Comparison of ENCODE assay signal across 8 cellular contexts in the genomic region with DNA sequence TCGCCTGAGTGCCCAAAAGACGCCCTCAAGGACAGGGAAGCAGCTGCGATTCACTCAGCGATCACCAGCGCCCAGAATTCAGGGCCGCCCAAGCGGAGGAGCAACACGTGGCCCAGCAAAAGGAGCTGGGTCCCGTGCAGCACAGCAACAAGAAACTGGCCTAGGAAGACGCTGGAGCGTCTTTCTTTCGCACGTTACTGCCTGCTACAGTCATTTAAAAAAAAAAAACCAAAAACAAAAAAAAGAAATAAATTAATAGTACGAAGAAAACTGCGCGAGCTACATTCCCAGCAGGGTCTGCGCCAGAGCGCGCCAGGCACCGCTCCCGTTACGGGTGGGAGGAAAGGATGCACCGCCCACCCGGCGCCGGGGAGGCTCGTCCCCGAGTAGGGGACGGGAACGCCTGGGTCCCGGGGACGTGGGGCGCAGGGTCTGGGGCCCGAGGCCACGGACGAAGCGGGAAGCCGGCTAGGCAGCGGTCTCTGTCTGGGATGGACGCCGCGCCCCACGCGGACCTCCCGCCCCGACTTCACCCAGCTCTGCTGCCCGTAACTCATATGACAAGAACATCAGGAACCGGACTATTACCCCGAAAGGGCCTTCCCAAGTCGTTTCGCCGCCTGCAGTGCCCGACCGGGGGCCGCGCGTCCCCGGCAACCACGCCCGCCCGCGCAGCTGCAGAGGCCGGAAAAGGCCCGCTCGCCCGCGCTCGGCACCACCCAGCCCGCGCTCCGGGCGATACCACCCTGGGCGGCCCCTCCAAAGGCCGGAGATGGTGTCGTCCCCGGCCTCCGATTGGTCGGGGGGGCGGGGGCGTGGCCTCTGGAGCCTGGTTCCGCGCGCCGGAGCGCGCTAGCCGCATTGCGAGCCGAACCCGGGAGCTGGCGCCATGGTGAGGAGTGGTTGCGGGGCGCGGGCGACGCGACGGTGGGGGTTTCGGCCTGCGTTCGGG. TPM values are rescaled to one million over a fixed set of nuclear protein-coding genes. Genes with fewer than 3 reads are reported as not detected.
A peak's percentile ranks its signal among the peaks of the same experiment; 100 is the strongest.
DNase-seq lines count a peak whose midpoint lies in the region; ATAC-seq and TF ChIP-seq lines count a peak whose summit lies in the region.

A gene with protein sequence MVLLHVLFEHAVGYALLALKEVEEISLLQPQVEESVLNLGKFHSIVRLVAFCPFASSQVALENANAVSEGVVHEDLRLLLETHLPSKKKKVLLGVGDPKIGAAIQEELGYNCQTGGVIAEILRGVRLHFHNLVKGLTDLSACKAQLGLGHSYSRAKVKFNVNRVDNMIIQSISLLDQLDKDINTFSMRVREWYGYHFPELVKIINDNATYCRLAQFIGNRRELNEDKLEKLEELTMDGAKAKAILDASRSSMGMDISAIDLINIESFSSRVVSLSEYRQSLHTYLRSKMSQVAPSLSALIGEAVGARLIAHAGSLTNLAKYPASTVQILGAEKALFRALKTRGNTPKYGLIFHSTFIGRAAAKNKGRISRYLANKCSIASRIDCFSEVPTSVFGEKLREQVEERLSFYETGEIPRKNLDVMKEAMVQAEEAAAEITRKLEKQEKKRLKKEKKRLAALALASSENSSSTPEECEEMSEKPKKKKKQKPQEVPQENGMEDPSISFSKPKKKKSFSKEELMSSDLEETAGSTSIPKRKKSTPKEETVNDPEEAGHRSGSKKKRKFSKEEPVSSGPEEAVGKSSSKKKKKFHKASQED (plus strand): TSS at position 861 of the 952 bp plus-strand sequence. CDS start 29 bp downstream, at position 890.

- H3K27ac ChIP-seq in left ventricle myocardium inferior (replicated peaks) (peak within 1 kb of the TSS; percentile 98), psoas muscle (peak within 1 kb of the TSS; percentile 95), urinary bladder (ENCODE audit: low read depth) (peak within 1 kb of the TSS; percentile 79)

- H3K27me3 Mint-ChIP-seq in T-helper 17 cell = no peaks in the 10 kb centered on the region

- DNase-seq in GM13977 (ENCODE audit: low spot score) (peak; percentile 95), NCI-H187 (lab: John Stamatoyannopoulos, UW) (peak; percentile 88 to 96), T-helper 17 cell (peak; percentile 90 to 97 (median 94)), amygdala (lab: John Stamatoyannopoulos, UW) (peak in 55 of 56 donors; percentile 63 to 95 (median 87)), left ventricle myocardium inferior (peak; percentile 92), psoas muscle (peak; percentile 93 to 96)

- H3K27ac Mint-ChIP-seq in T-helper 17 cell = peak within 1 kb of the TSS; percentile 91

- 0 to 1% (median 0%) methylated on average over 73 to 101 of the region's 101 CpGs for WGBS in psoas muscle, 3 donors
- under 1% methylated on average over 101 of the region's 101 CpGs for WGBS in urinary bladder

- H3K9me3 ChIP-seq in T-helper 17 cell (ENCODE audit: control insufficient read depth, low read length, poor library complexity, severe bottlenecking) (no peaks in the 10 kb centered on the region), left ventricle myocardium inferior (replicated peaks) (no peaks in the 10 kb centered on the region), psoas muscle (no peaks in the 10 kb centered on the region)

- H3K4me1 ChIP-seq in left ventricle myocardium inferior = peaks cover 35% of the 10 kb centered on the region
- H3K4me1 ChIP-seq in psoas muscle = peaks cover 18% of the 10 kb centered on the region
- H3K4me1 ChIP-seq in urinary bladder (ENCODE audit: insufficient read depth) = no peaks in the 10 kb centered on the region

- H3K4me3 Mint-ChIP-seq in T-helper 17 cell = peak within 1 kb of the TSS; percentile 91

- in situ Hi-C loops in GM13977 (cut with MboI; ENCODE audit: low pct_unique_long_range_greater_than_20kb, low sequenced_read_pairs, unreplicated experiment) = no loop called here

- H3K4me3 ChIP-seq in left ventricle myocardium inferior (peak within 1 kb of the TSS; percentile 95), psoas muscle (peak within 1 kb of the TSS; percentile 98), urinary bladder (ENCODE audit: low read depth, low read length) (peak within 1 kb of the TSS; percentile 75)

- H3K4me1 Mint-ChIP-seq in T-helper 17 cell = peaks cover 20% of the 10 kb centered on the region

- H3K36me3 Mint-ChIP-seq in T-helper 17 cell (ENCODE audit: low read depth) = no peaks in the 10 kb centered on the region

- TF ChIP-seq CTCF in GM13977 (IDR thresholded peaks at IDR 0.05; ENCODE audit: extremely low read depth, insufficient read depth, missing control alignments) (no peak), left ventricle myocardium inferior (IDR thresholded peaks at IDR 0.05; ENCODE audit: borderline replicate concordance) (no peak), psoas muscle (IDR thresholded peaks at IDR 0.05) (no peak)

- intact Hi-C loops in left ventricle myocardium inferior (cut with micrococcal nuclease) = no loop called here
- intact Hi-C loops in psoas muscle (cut with DNase I) = loop anchor here (5.0 to 10.0 kb wide), 2 partner anchors 125 to 177 kb away; a partner anchor contains a TSS

- H3K36me3 ChIP-seq in left ventricle myocardium inferior (peaks cover 35% of the 10 kb centered on the region), psoas muscle (ENCODE audit: insufficient read depth in 1 of 2, low read depth in 1 of 2) (peaks cover 18 to 37% of the 10 kb centered on the region in 2 donors), urinary bladder (ENCODE audit: insufficient read depth) (peaks cover 8% of the 10 kb centered on the region)

- ATAC-seq in HG02884 (IDR thresholded peaks at IDR 0.05; ENCODE audit: unreplicated experiment) (peak; percentile 77), T-helper 17 cell (peak; percentile 91), psoas muscle (peak; percentile 96 to 99 (median 98))

- H3K27me3 ChIP-seq in left ventricle myocardium inferior (ENCODE audit: low read depth) (no peaks in the 10 kb centered on the region), psoas muscle (ENCODE audit: insufficient read depth in 3 of 3, low read length in 2 of 3) (no peaks in the 10 kb centered on the region)

RNA-seq across cellular contexts. Expression of the gene that starts here (rescaled TPM):
- total RNA-seq in T-helper 17 cell = 100 to 1,000 TPM; 254 to 274 TPM
- 47.3 TPM for total RNA-seq in left ventricle myocardium inferior
- total RNA-seq in psoas muscle = 100 to 1,000 TPM in 2 of 4 donors, 10 to 100 TPM in 2; 90.9 to 114 (median 102) TPM
- polyA plus RNA-seq in psoas muscle = 100 to 1,000 TPM in 1 of 3 donors, 10 to 100 TPM in 2; 63.2 to 173 (median 84.1) TPM
- 75.1 TPM for total RNA-seq in urinary bladder
- polyA plus RNA-seq in urinary bladder = 79.9 TPM

Comparison
In these comparisons a context has a peak if more than half of its experiments do, and no peak if none do; other contexts are left out.
1. Peak in every context shown above with its lines: DNase-seq, ATAC-seq, H3K4me3 ChIP-seq and H3K27ac ChIP-seq.